2 cellular contexts compared by ENCODE assay signal in the genomic region with DNA sequence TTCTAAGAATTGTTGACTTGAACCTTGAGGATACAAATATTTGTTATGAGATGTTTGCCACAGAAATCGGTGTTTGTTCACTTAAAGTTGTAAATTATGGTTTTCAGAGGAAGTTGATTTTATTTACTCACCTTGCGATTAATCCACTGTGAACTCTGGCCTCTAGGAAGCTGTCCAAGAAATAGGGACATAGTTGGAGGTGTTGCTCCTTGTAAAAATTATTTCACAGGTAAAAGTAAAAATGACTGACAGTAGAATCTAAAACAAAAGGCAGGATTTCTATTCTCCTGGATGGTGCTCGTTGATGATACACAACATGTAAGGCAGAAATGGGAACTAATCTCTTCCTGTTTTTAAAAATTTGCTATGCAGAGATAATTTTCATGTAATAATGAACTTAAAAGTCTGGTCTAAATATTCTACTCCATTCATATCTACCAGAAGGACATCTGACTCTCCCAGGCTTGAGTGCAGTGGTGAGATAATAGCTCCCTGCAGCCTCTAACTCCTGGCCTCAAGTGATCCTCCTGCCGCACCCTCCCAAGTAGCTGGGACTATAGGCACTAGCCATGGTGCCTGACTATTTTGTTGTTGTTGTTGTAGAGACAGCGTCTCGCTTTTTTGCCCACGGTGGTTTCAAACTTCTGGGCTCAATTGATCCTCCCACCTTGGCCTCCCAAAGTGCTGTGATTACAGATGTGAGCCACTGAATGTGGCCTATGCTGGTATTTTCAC.
TF ChIP-seq lines count a peak whose summit lies in the region.

No MANE protein-coding gene starts in this region.

TF ChIP-seq in liver, 16 proteins besides CTCF, POLR2A, EP300 and RAD21:
- TF ChIP-seq RXRA (IDR thresholded peaks at IDR 0.05) (peak in 1 of 2 donors; percentile 6), HNF4A (conservative IDR thresholded peaks at IDR 0.05) (peak; percentile 37 to 39), YY1 (IDR thresholded peaks at IDR 0.05) (no peak), HNF4G (IDR thresholded peaks at IDR 0.05) (no peak), ATF3 (IDR thresholded peaks at IDR 0.05) (no peak), NR2F2 (IDR thresholded peaks at IDR 0.05) (no peak), MAX (IDR thresholded peaks at IDR 0.05) (no peak), SP1 (IDR thresholded peaks at IDR 0.05) (no peak)
- TF ChIP-seq, protein P1, sequence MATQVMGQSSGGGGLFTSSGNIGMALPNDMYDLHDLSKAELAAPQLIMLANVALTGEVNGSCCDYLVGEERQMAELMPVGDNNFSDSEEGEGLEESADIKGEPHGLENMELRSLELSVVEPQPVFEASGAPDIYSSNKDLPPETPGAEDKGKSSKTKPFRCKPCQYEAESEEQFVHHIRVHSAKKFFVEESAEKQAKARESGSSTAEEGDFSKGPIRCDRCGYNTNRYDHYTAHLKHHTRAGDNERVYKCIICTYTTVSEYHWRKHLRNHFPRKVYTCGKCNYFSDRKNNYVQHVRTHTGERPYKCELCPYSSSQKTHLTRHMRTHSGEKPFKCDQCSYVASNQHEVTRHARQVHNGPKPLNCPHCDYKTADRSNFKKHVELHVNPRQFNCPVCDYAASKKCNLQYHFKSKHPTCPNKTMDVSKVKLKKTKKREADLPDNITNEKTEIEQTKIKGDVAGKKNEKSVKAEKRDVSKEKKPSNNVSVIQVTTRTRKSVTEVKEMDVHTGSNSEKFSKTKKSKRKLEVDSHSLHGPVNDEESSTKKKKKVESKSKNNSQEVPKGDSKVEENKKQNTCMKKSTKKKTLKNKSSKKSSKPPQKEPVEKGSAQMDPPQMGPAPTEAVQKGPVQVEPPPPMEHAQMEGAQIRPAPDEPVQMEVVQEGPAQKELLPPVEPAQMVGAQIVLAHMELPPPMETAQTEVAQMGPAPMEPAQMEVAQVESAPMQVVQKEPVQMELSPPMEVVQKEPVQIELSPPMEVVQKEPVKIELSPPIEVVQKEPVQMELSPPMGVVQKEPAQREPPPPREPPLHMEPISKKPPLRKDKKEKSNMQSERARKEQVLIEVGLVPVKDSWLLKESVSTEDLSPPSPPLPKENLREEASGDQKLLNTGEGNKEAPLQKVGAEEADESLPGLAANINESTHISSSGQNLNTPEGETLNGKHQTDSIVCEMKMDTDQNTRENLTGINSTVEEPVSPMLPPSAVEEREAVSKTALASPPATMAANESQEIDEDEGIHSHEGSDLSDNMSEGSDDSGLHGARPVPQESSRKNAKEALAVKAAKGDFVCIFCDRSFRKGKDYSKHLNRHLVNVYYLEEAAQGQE (IDR thresholded peaks at IDR 0.05): no peak
TF ChIP-seq in liver: peak in this region for 2.

TF ChIP-seq in HepG2, 621 proteins besides CTCF, POLR2A, EP300 and RAD21:
- TF ChIP-seq, protein P2, sequence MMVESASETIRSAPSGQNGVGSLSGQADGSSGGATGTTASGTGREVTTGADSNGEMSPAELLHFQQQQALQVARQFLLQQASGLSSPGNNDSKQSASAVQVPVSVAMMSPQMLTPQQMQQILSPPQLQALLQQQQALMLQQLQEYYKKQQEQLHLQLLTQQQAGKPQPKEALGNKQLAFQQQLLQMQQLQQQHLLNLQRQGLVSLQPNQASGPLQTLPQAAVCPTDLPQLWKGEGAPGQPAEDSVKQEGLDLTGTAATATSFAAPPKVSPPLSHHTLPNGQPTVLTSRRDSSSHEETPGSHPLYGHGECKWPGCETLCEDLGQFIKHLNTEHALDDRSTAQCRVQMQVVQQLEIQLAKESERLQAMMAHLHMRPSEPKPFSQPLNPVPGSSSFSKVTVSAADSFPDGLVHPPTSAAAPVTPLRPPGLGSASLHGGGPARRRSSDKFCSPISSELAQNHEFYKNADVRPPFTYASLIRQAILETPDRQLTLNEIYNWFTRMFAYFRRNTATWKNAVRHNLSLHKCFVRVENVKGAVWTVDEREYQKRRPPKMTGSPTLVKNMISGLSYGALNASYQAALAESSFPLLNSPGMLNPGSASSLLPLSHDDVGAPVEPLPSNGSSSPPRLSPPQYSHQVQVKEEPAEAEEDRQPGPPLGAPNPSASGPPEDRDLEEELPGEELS (CRISPR knock-in tag; IDR thresholded peaks at IDR 0.05): no peak
- TF ChIP-seq FOXM1 (CRISPR knock-in tag; IDR thresholded peaks at IDR 0.05): no peak
- no peak for TF ChIP-seq KDM3A (CRISPR knock-in tag; IDR thresholded peaks at IDR 0.05; ENCODE audit: low read depth)
- TF ChIP-seq ZNF407 (CRISPR knock-in tag; IDR thresholded peaks at IDR 0.05; ENCODE audit: not compliant biosample characterization): no peak
- TF ChIP-seq IKZF5 (CRISPR knock-in tag; IDR thresholded peaks at IDR 0.05): no peak
- TF ChIP-seq, protein P3, sequence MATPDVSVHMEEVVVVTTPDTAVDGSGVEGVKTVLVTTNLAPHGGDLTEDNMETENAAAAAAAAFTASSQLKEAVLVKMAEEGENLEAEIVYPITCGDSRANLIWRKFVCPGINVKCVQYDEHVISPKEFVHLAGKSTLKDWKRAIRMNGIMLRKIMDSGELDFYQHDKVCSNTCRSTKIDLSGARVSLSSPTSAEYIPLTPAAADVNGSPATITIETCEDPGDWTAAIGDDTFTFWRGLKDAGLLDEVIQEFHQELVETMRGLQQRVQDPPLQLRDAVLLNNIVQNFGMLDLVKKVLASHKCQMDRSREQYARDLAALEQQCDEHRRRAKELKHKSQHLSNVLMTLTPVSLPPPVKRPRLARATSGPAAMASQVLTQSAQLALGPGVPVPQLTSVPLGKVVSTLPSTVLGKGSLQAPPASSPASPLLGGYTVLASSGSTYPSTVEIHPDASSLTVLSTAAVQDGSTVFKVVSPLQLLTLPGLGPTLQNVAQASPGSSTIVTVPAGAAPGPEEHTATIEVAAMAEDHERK (CRISPR knock-in tag; IDR thresholded peaks at IDR 0.05; ENCODE audit: low read depth): no peak
- TF ChIP-seq ZNF382 (CRISPR knock-in tag; IDR thresholded peaks at IDR 0.05; ENCODE audit: borderline replicate concordance): no peak
- TF ChIP-seq ZNF678 (CRISPR knock-in tag; IDR thresholded peaks at IDR 0.05): no peak
- no peak for TF ChIP-seq CENPBD1 (CRISPR knock-in tag; IDR thresholded peaks at IDR 0.05; ENCODE audit: borderline replicate concordance, low read depth)
- TF ChIP-seq, protein P4, sequence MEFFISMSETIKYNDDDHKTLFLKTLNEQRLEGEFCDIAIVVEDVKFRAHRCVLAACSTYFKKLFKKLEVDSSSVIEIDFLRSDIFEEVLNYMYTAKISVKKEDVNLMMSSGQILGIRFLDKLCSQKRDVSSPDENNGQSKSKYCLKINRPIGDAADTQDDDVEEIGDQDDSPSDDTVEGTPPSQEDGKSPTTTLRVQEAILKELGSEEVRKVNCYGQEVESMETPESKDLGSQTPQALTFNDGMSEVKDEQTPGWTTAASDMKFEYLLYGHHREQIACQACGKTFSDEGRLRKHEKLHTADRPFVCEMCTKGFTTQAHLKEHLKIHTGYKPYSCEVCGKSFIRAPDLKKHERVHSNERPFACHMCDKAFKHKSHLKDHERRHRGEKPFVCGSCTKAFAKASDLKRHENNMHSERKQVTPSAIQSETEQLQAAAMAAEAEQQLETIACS (CRISPR knock-in tag; IDR thresholded peaks at IDR 0.05): no peak
- no peak for TF ChIP-seq PAX8 (CRISPR knock-in tag; IDR thresholded peaks at IDR 0.05; ENCODE audit: borderline replicate concordance)
- TF ChIP-seq SAFB2 (CRISPR knock-in tag; IDR thresholded peaks at IDR 0.05; ENCODE audit: borderline replicate concordance, low read depth): no peak
